In the genomic region with DNA sequence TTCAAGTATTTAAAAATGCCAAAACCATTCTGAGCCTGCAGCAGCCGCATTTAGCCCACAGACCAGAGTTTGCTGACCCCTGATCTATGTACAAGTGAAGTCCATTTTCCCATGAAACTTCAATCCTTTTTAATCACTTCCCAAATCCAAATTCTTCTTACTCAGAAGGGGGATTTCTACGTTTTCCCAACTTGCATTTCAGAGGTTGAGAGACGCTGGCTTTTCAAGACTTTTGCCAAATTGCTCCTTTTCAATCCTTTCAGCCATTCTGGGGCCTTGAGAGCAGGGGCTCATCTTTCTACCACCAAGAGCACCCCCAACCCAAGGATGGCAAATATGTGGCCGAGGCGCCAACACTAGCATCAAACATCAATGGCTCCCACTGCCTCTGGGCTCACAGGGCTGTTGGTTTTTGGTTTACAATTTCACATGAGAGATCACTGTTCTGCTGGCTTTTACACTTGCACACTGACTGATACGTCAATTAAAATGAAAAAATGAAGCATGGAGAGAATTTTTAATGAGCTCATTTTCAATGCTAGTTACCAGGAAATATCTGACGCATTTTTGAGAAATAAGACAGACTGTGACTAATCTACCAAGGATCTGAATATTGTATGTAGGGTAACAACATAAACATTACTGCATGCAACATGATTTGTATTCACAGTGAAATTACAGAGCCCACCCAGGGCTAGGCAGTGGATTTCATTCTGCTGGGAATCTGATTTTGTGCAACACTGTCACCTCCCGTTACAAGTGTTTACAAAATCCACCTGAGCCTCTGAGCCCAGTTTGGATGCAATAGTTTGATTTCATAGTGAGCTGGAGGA, we compare ENCODE assay signal across 8 cellular contexts. TPM values are rescaled to one million over a fixed set of nuclear protein-coding genes. Genes with fewer than 3 reads are reported as not detected.
DNase-seq lines count a peak whose midpoint lies in the region; ATAC-seq and TF ChIP-seq lines count a peak whose summit lies in the region.
"Not testable (repeated sequence)": the region's sequence is repeated elsewhere in the genome, so short reads cannot be mapped to it uniquely, and the experiment has no call there.

No MANE protein-coding gene starts in this region.

- H3K9ac ChIP-seq in fibroblast of lung (ENCODE audit: insufficient read depth, low read length) = peak overlapping the region; percentile 61
- H3K9ac ChIP-seq in rectal smooth muscle tissue (ENCODE audit: low read length) = not testable (repeated sequence)

- H3K4me3 ChIP-seq in CD8-positive, alpha-beta T cell (ENCODE audit: low read depth, low read length); right lobe of liver; rectal smooth muscle tissue (ENCODE audit: low read length): not testable (repeated sequence)
- H3K4me3 ChIP-seq in brain microvascular endothelial cell (ENCODE audit: low read depth, low read length) (peak overlapping the region; percentile 6), fibroblast of lung (replicated peaks in 1 of 4; ENCODE audit: control extremely low read depth in 1 of 4, insufficient read depth in 1 of 4, low read depth in 3 of 4, low read length in 4 of 4) (peak overlapping the region in 3 of 4 experiments; percentile 7 to 30 (median 8))

- POLR2A ChIA-PET in CD8-positive, alpha-beta T cell (lab: Charles Lee) = interaction anchor here (1.2 kb wide), 1 partner anchor 61 kb away, joined by 3 read pairs; no protein-coding TSS in a partner anchor

- in situ Hi-C loops in brain microvascular endothelial cell (cut with HindIII; ENCODE audit: low pct_ligation_motif_present, low sequenced_read_pairs) = not testable (repeated sequence)

- peaks cover 79% of the 10 kb centered on the region for H3K4me1 Mint-ChIP-seq in CD8-positive, alpha-beta T cell (ENCODE audit: low read depth)
- peaks cover 55% of the 10 kb centered on the region for H3K4me1 Mint-ChIP-seq in type B pancreatic cell (ENCODE audit: unreplicated experiment)

- peaks cover 21% of the 10 kb centered on the region for H3K4me1 ChIP-seq in CD8-positive, alpha-beta T cell (ENCODE audit: insufficient read depth, low read length)
- H3K4me1 ChIP-seq in fibroblast of lung (ENCODE audit: control insufficient read depth, extremely low read depth, insufficient read depth, low read length) (peaks cover 50% of the 10 kb centered on the region), right lobe of liver (peaks cover 0 to 54% (median 25%) of the 10 kb centered on the region in 4 donors), rectal smooth muscle tissue (ENCODE audit: control insufficient read depth, insufficient read depth, low read length) (peaks cover 25% of the 10 kb centered on the region)

- peaks cover 76% of the 10 kb centered on the region for H3K79me2 ChIP-seq in fibroblast of lung (ENCODE audit: control insufficient read depth, insufficient read depth, low read length)

- not testable (repeated sequence) for H3K9me3 ChIP-seq in CD8-positive, alpha-beta T cell (ENCODE audit: low read length); fibroblast of lung (ENCODE audit: control insufficient read depth, insufficient read depth, low read depth, low read length); right lobe of liver

- H3K4me3 Mint-ChIP-seq in CD8-positive, alpha-beta T cell = not testable (repeated sequence)
- H3K4me3 Mint-ChIP-seq in type B pancreatic cell = peak overlapping the region; percentile 32

- H3K27ac ChIP-seq in CD8-positive, alpha-beta T cell (ENCODE audit: low read depth, low read length) = not testable (repeated sequence)
- peak overlapping the region; percentile 86 for H3K27ac ChIP-seq in VCaP
- peak overlapping the region; percentile 98 for H3K27ac ChIP-seq in brain microvascular endothelial cell
- H3K27ac ChIP-seq in fibroblast of lung (ENCODE audit: insufficient read depth, low read length) = peak overlapping the region; percentile 86
- peak overlapping the region; percentile 64 to 81 (median 66) for H3K27ac ChIP-seq in right lobe of liver
- H3K27ac ChIP-seq in rectal smooth muscle tissue (ENCODE audit: low read depth, low read length) = peak overlapping the region; percentile 73

- DNase-seq in CD8-positive, alpha-beta T cell; right lobe of liver; type B pancreatic cell (ENCODE audit: extremely low spot score, unreplicated experiment): not testable (repeated sequence)
- DNase-seq in M059J (ENCODE audit: low read depth) = peak; percentile 69
- DNase-seq in brain microvascular endothelial cell = peak; percentile 81
- DNase-seq in fibroblast of lung (ENCODE audit: low read depth in 2 of 2) = peak; percentile 82 to 86

- H3K36me3 ChIP-seq in CD8-positive, alpha-beta T cell (ENCODE audit: insufficient read depth, low read length); brain microvascular endothelial cell (replicated peaks); fibroblast of lung (ENCODE audit: control insufficient read depth, insufficient read depth, low read length); right lobe of liver; rectal smooth muscle tissue (ENCODE audit: control insufficient read depth, insufficient read depth, low read length): not testable (repeated sequence)

- H3K27me3 ChIP-seq in CD8-positive, alpha-beta T cell (ENCODE audit: insufficient read depth, low read length); brain microvascular endothelial cell (replicated peaks); fibroblast of lung (ENCODE audit: control insufficient read depth, insufficient read depth, low read length); right lobe of liver; rectal smooth muscle tissue (ENCODE audit: control insufficient read depth, insufficient read depth, low read length): not testable (repeated sequence)

- intact Hi-C loops in CD8-positive, alpha-beta T cell (cut with DNase I, micrococcal nuclease); right lobe of liver (cut with DNase I): not testable (repeated sequence)

- H3K27ac Mint-ChIP-seq in CD8-positive, alpha-beta T cell = peak overlapping the region; percentile 73
- peak overlapping the region; percentile 91 for H3K27ac Mint-ChIP-seq in type B pancreatic cell

- H2AFZ ChIP-seq in fibroblast of lung (ENCODE audit: low read length) = not testable (repeated sequence)

- not testable (repeated sequence) for TF ChIP-seq CTCF in CD8-positive, alpha-beta T cell (IDR thresholded peaks at IDR 0.05); VCaP (conservative IDR thresholded peaks at IDR 0.05); brain microvascular endothelial cell (IDR thresholded peaks at IDR 0.05; ENCODE audit: low read depth, low read length, missing control alignments); fibroblast of lung (conservative IDR thresholded peaks at IDR 0.05 in 1 of 2, IDR thresholded peaks at IDR 0.05 in 1 of 2; ENCODE audit: low read depth in 1 of 2, low read length in 2 of 2); right lobe of liver (IDR thresholded peaks at IDR 0.05); type B pancreatic cell (conservative IDR thresholded peaks at IDR 0.05)

- H3K9me3 Mint-ChIP-seq in CD8-positive, alpha-beta T cell; type B pancreatic cell: not testable (repeated sequence)

- not testable (repeated sequence) for TF ChIP-seq POLR2A in right lobe of liver (IDR thresholded peaks at IDR 0.05)

- not testable (repeated sequence) for H4K20me1 ChIP-seq in fibroblast of lung (ENCODE audit: control insufficient read depth, extremely low read depth, insufficient read depth, low read length)

- CTCF ChIA-PET in CD8-positive, alpha-beta T cell (lab: Charles Lee) = interaction anchor here (1.0 to 1.2 kb wide), 2 partner anchors 12 to 18 kb away, joined by 3 to 4 read pairs; no protein-coding TSS in a partner anchor

- H3K36me3 Mint-ChIP-seq in CD8-positive, alpha-beta T cell; type B pancreatic cell: not testable (repeated sequence)

- ATAC-seq in CD8-positive, alpha-beta T cell = not testable (repeated sequence)
- peak; percentile 53 to 65 (median 54) for ATAC-seq in right lobe of liver

- H3K4me2 ChIP-seq in fibroblast of lung (ENCODE audit: extremely low read depth, insufficient read depth, low read length) = peak overlapping the region; percentile 77

- 68% methylated on average over 7 of the region's 8 CpGs for WGBS in right lobe of liver (ENCODE audit: insufficient coverage, low coverage, low lambda C conversion rate, missing lambda C conversion rate)

- not testable (repeated sequence) for H3K27me3 Mint-ChIP-seq in CD8-positive, alpha-beta T cell (ENCODE audit: low read depth); type B pancreatic cell

RNA-seq across cellular contexts. Expression of a gene that starts 27.6 kb away (rescaled TPM):
- 10 to 100 TPM; 53.8 to 62.8 TPM for total RNA-seq in CD8-positive, alpha-beta T cell
- total RNA-seq in M059J (2014; rRNA removed; shearing (Covaris generic)) = 24.7 and 34.4 TPM in 2 replicates
- 24.7 and 43.4 TPM in 2 replicates for total RNA-seq in fibroblast of lung
- polyA plus RNA-seq in fibroblast of lung = 60.0 and 61.6 TPM in 2 replicates
- polyA plus RNA-seq in fibroblast of lung (2012) = 90.7 and 110 TPM in 2 replicates
- polyA minus RNA-seq in fibroblast of lung (ENCODE audit: low replicate concordance) = 91.7 and 92.6 TPM in 2 replicates
- 10 to 100 TPM; 20.9 to 33.9 (median 26.3) TPM for total RNA-seq in right lobe of liver
- total RNA-seq in type B pancreatic cell (ENCODE audit: low replicate concordance) = 72.6 and 88.0 TPM in 2 replicates
